Comparison of ENCODE assay signal across 15 cellular contexts in genomic region chr22:50485221-50486131, GRCh38. TPM values are rescaled to one million over a fixed set of nuclear protein-coding genes. Genes with fewer than 3 reads are reported as not detected.
DNase-seq lines count a peak whose midpoint lies in the region; ATAC-seq, FAIRE-seq and TF ChIP-seq lines count a peak whose summit lies in the region.
"Had no signal": no experiment of that assay in that cellular context is flagged by ENCODE, and none has a peak within 500 bp of the region (broad histone marks: within the 10 kb centered on the region; RNA-seq: fewer than 3 reads in every experiment).

No MANE protein-coding gene starts in this region.

- no peak for TF ChIP-seq RAD21 in IMR-90 (IDR thresholded peaks at IDR 0.05; ENCODE audit: low read length)

- no peak overlapping the region for H3K18ac ChIP-seq in IMR-90 (ENCODE audit: low read depth, low read length)

- no peak overlapping the region for H2AK5ac ChIP-seq in IMR-90 (ENCODE audit: low read depth, low read length)

- H3K9me3 Mint-ChIP-seq in endodermal cell: no peaks in the 10 kb centered on the region

- intact Hi-C loops in IMR-90 (cut with micrococcal nuclease): no loop called here

- H3K27me3 Mint-ChIP-seq in endodermal cell (ENCODE audit: insufficient read depth): peaks cover 48% of the 10 kb centered on the region

- H3K36me3 ChIP-seq in IMR-90 (ENCODE audit: control insufficient read depth, insufficient read depth, low read length) (peaks cover 4% of the 10 kb centered on the region; the same call in 1 of the 2 replicates), endodermal cell (ENCODE audit: control insufficient read depth, insufficient read depth, low read length) (no peaks in the 10 kb centered on the region), small intestine (ENCODE audit: control insufficient read depth in 2 of 2, insufficient read depth in 2 of 2, low read length in 2 of 2) (no peaks in the 10 kb centered on the region)
- H3K36me3 ChIP-seq: thoracic aorta had no signal

- no peak overlapping the region for H3K27ac ChIP-seq in IMR-90 (ENCODE audit: insufficient read depth, low read length)
- H3K27ac ChIP-seq in endodermal cell (ENCODE audit: low read depth, low read length): no peak overlapping the region
- no peak overlapping the region for H3K27ac ChIP-seq in small intestine (ENCODE audit: low read depth in 1 of 2, low read length in 1 of 2)
- H3K27ac ChIP-seq: thoracic aorta had no signal

- H2AFZ ChIP-seq in IMR-90 (replicated peaks; ENCODE audit: low read length, poor library complexity): peak overlapping the region; percentile 51

- no peak overlapping the region for H2BK5ac ChIP-seq in IMR-90 (ENCODE audit: low read depth, low read length, poor library complexity, severe bottlenecking)

- no peak overlapping the region for H4K91ac ChIP-seq in IMR-90 (ENCODE audit: insufficient read depth, low read depth, low read length)

- H2BK120ac ChIP-seq in IMR-90 (ENCODE audit: low read depth, low read length): no peak overlapping the region

- H3K27me3 ChIP-seq in IMR-90 (ENCODE audit: control insufficient read depth, insufficient read depth, low read length) (peaks cover 7% of the 10 kb centered on the region), endodermal cell (ENCODE audit: control insufficient read depth, insufficient read depth, low read length, poor library complexity, severe bottlenecking) (peaks cover 6% of the 10 kb centered on the region), small intestine (ENCODE audit: control insufficient read depth in 2 of 2, insufficient read depth in 2 of 2, low read length in 2 of 2) (peaks cover 0 to 2% of the 10 kb centered on the region in 2 donors)

- POLR2A ChIA-PET in IMR-90 (lab: Charles Lee; ENCODE audit: unreplicated experiment): no interaction called here

- no peak overlapping the region for H3K9ac ChIP-seq in IMR-90 (ENCODE audit: low read depth, low read length)
- H3K9ac ChIP-seq in endodermal cell (ENCODE audit: extremely low read depth, low read length, poor library complexity, severe bottlenecking): no peak overlapping the region

- H3K4me1 ChIP-seq in IMR-90 (ENCODE audit: control insufficient read depth, insufficient read depth, low read length) (no peaks in the 10 kb centered on the region), endodermal cell (ENCODE audit: control insufficient read depth, insufficient read depth, low read length) (no peaks in the 10 kb centered on the region), small intestine (ENCODE audit: control insufficient read depth in 2 of 2, insufficient read depth in 1 of 2, low read depth in 1 of 2, low read length in 1 of 2) (peaks cover 0 to 3% of the 10 kb centered on the region in 2 donors)

- no peak overlapping the region for H3K4me3 Mint-ChIP-seq in endodermal cell

- no peak overlapping the region for H3K56ac ChIP-seq in IMR-90 (ENCODE audit: extremely low read depth, insufficient read depth, low read length)

- no TSS peak for BruUV-seq in IMR-90 (replicated peaks; lab: Mats Ljungman, UMichigan)

- no peaks in the 10 kb centered on the region for H3K36me3 Mint-ChIP-seq in endodermal cell (ENCODE audit: low read depth)

- no peak overlapping the region for H3K4ac ChIP-seq in IMR-90 (ENCODE audit: low read depth, low read length)

- TF ChIP-seq CTCF in IMR-90 (conservative IDR thresholded peaks at IDR 0.05; ENCODE audit: low read depth, low read length) (no peak), endodermal cell (conservative IDR thresholded peaks at IDR 0.05) (peak; percentile 26), GM13976 (IDR thresholded peaks at IDR 0.05; ENCODE audit: borderline replicate concordance, control extremely low read depth, extremely low read depth, insufficient read depth, missing control alignments) (no peak)

- H4K5ac ChIP-seq in IMR-90 (ENCODE audit: low read depth, low read length): no peak overlapping the region

- H3K9me1 ChIP-seq in IMR-90 (ENCODE audit: insufficient read depth, low read length): no peaks in the 10 kb centered on the region

- H2BK20ac ChIP-seq in IMR-90 (ENCODE audit: low read depth, low read length): no peak overlapping the region

- H3K9me3 ChIP-seq in IMR-90 (ENCODE audit: control insufficient read depth, insufficient read depth, low read length): no peaks in the 10 kb centered on the region
- no peaks in the 10 kb centered on the region for H3K9me3 ChIP-seq in endodermal cell (ENCODE audit: control insufficient read depth, low read length)
- no peaks in the 10 kb centered on the region for H3K9me3 ChIP-seq in small intestine (ENCODE audit: control insufficient read depth, low read depth)
- H3K9me3 ChIP-seq: thoracic aorta had no signal

- dilution Hi-C loops in IMR-90 (cut with HindIII; ENCODE audit: low sequenced_read_pairs, unreplicated experiment): no loop called here

- H2AK9ac ChIP-seq in IMR-90 (replicated peaks; ENCODE audit: low read depth, low read length, poor library complexity): peak overlapping the region; percentile 37

- no peak overlapping the region for H3K4me3 ChIP-seq in IMR-90 (ENCODE audit: insufficient read depth, low read depth, low read length)
- no peak overlapping the region for H3K4me3 ChIP-seq in endodermal cell (ENCODE audit: low read length)
- no peak overlapping the region for H3K4me3 ChIP-seq in small intestine (ENCODE audit: low read depth in 1 of 2, low read length in 2 of 2)
- H3K4me3 ChIP-seq: thoracic aorta had no signal

- H3K14ac ChIP-seq in IMR-90 (replicated peaks; ENCODE audit: low read depth, low read length): no peak overlapping the region

- peaks cover 0 to 3% of the 10 kb centered on the region in 2 experiments; a peak in 1 of 4 replicates for H3K79me1 ChIP-seq in IMR-90 (ENCODE audit: low read depth in 1 of 2, low read length in 2 of 2)

- peak; percentile 13 for DNase-seq in NCI-H1436 (lab: John Stamatoyannopoulos, UW)
- DNase-seq in NCI-H1436 treated with DMSO at 0.1 percent for 48 hours (lab: John Stamatoyannopoulos, UW): no peak
- DNase-seq in IMR-90: no peak
- peak; percentile 62 for DNase-seq in endodermal cell
- DNase-seq in small intestine: peak; percentile 78
- no peak for DNase-seq in stimulated activated CD4-positive, alpha-beta T cell treated with anti-CD3 and anti-CD28 coated beads, Interleukin-4, amount 100 ng/mL, for 24 hours
- no peak for DNase-seq in NCI-H2196 treated with DMSO at 0.1 percent for 48 hours (lab: John Stamatoyannopoulos, UW; ENCODE audit: unreplicated experiment)
- no peak for DNase-seq in GM13976 (ENCODE audit: low spot score)
- DNase-seq: amniotic stem cell had no signal

- no peak overlapping the region for H3K4me2 ChIP-seq in IMR-90 (ENCODE audit: low read depth, low read length)

- no peak overlapping the region for H3K23ac ChIP-seq in IMR-90 (ENCODE audit: low read depth, low read length)

- in situ Hi-C loops in IMR-90 (cut with MboI; ENCODE audit: low sequenced_read_pairs) (no loop called here), GM13976 (cut with MboI; ENCODE audit: low sequenced_read_pairs, unreplicated experiment) (no loop called here)

- CTCF ChIA-PET in IMR-90 (lab: Yijun Ruan, JAX): no interaction called here

- FAIRE-seq in small intestine (lab: Jason Lieb, UNC): no peak
- FAIRE-seq: islet of Langerhans had no signal

- H4K20me1 ChIP-seq in IMR-90 (ENCODE audit: insufficient read depth, low read length): no peaks in the 10 kb centered on the region; the same call in 1 of the 2 replicates

- no peak overlapping the region for H3K27ac Mint-ChIP-seq in endodermal cell

- 72% methylated on average over 15 of the region's 29 CpGs; no CpG with 5 or more reads in 1 of the 2 experiments for WGBS in IMR-90 (ENCODE audit: extremely low coverage in 2 of 2, insufficient read length in 1 of 2), 2 experiments
- whole genome bisulfite sequencing in endodermal cell (ENCODE audit: insufficient coverage in 1 of 2, insufficient read length in 1 of 2), 2 experiments: 84 to 93% methylated on average over 21 to 29 of the region's 29 CpGs
- WGBS in small intestine, 3 donors: 24 to 55% (median 35%) methylated on average over 28 to 29 of the region's 29 CpGs

- no peak overlapping the region for H2BK15ac ChIP-seq in IMR-90 (ENCODE audit: low read depth, low read length)

- no peak for ATAC-seq in IMR-90 (ENCODE audit: low read depth)

- H3K4me1 Mint-ChIP-seq in endodermal cell: peaks cover 11% of the 10 kb centered on the region

- no peak for TF ChIP-seq POLR2A in IMR-90 (IDR thresholded peaks at IDR 0.05; ENCODE audit: low read depth, low read length)

- no peak overlapping the region for H4K8ac ChIP-seq in IMR-90 (ENCODE audit: low read depth in 2 of 2, low read length in 2 of 2)

RNA-seq across cellular contexts. Expression of gene MIOX, which starts 1.2 kb away (rescaled TPM):
- total RNA-seq in IMR-90 (2012; rRNA removed) (not detected in 2 replicates), endodermal cell (not detected)
- polyA plus RNA-seq in IMR-90 (2012; rRNA removed) (not detected in 2 replicates), small intestine (under 1 TPM in 1 of 3 donors, not detected in 2; 0.28 TPM)
- polyA plus RNA-seq in IMR-90 (2012; cell fraction: cytosol; rRNA removed): not detected in 2 replicates
- polyA plus RNA-seq in IMR-90 (2012; cell fraction: nucleus; rRNA removed; ENCODE audit: low replicate concordance): 0.46 and 0.61 TPM in 2 replicates
- polyA plus RNA-seq in endodermal cell (2013, experiment 1 of 2): 0.21 TPM
- polyA plus RNA-seq in endodermal cell (2013, experiment 2 of 2): 0.29 TPM
- total RNA-seq: dermis microvascular lymphatic vessel endothelial cell, fibroblast of villous mesenchyme, skeletal muscle tissue, thoracic aorta had no signal
- polyA plus RNA-seq: neural cell had no signal

RNA-seq across cellular contexts. Expression of gene ADM2, which starts 4.1 kb away (rescaled TPM):
- total RNA-seq in IMR-90 (2012; rRNA removed) (0.18 and 0.28 TPM in 2 replicates), endodermal cell (1 to 10 TPM; 4.0 to 4.2 TPM)
- polyA plus RNA-seq in IMR-90 (2012; rRNA removed) (1.9 and 2.3 TPM in 2 replicates), small intestine (10 to 100 TPM in 1 of 3 donors, 1 to 10 TPM in 2; 2.2 to 13.9 (median 3.5) TPM)
- polyA plus RNA-seq in IMR-90 (2012; cell fraction: cytosol; rRNA removed): 1.8 and 4.1 TPM in 2 replicates
- 2.3 and 3.8 TPM in 2 replicates for polyA plus RNA-seq in IMR-90 (2012; cell fraction: nucleus; rRNA removed; ENCODE audit: low replicate concordance)
- polyA plus RNA-seq in endodermal cell (2013, experiment 1 of 2): 5.0 TPM
- polyA plus RNA-seq in endodermal cell (2013, experiment 2 of 2): 2.8 TPM
- polyA plus RNA-seq: neural cell had no signal

RNA-seq across cellular contexts. Expression of gene SBF1, which starts 10.6 kb away (rescaled TPM):
- 21.5 and 22.8 TPM in 2 replicates for total RNA-seq in IMR-90 (2012; rRNA removed)
- 33.2 and 41.0 TPM in 2 replicates for polyA plus RNA-seq in IMR-90 (2012; rRNA removed)
- 28.0 and 35.6 TPM in 2 replicates for polyA plus RNA-seq in IMR-90 (2012; cell fraction: cytosol; rRNA removed)
- 81.2 and 239 TPM in 2 replicates for polyA plus RNA-seq in IMR-90 (2012; cell fraction: nucleus; rRNA removed; ENCODE audit: low replicate concordance)
- total RNA-seq in endodermal cell: 10 to 100 TPM; 89.9 to 90.1 TPM
- 84.3 TPM for polyA plus RNA-seq in endodermal cell (2013, experiment 1 of 2)
- 75.6 TPM for polyA plus RNA-seq in endodermal cell (2013, experiment 2 of 2)
- polyA plus RNA-seq in small intestine: 10 to 100 TPM; 27.3 to 43.7 (median 38.0) TPM

RNA-seq across cellular contexts. Expression of gene LMF2, which starts 22.0 kb away (rescaled TPM):
- 15.6 and 16.8 TPM in 2 replicates for total RNA-seq in IMR-90 (2012; rRNA removed)
- 82.6 and 103 TPM in 2 replicates for polyA plus RNA-seq in IMR-90 (2012; rRNA removed)
- 39.0 and 77.4 TPM in 2 replicates for polyA plus RNA-seq in IMR-90 (2012; cell fraction: cytosol; rRNA removed)
- 417 and 1,505 TPM in 2 replicates for polyA plus RNA-seq in IMR-90 (2012; cell fraction: nucleus; rRNA removed; ENCODE audit: low replicate concordance)
- 10 to 100 TPM; 58.8 to 65.2 TPM for total RNA-seq in endodermal cell
- 53.1 TPM for polyA plus RNA-seq in endodermal cell (2013, experiment 1 of 2)
- polyA plus RNA-seq in endodermal cell (2013, experiment 2 of 2): 43.3 TPM
- polyA plus RNA-seq in small intestine: 10 to 100 TPM; 37.8 to 52.8 (median 51.2) TPM

RNA-seq across cellular contexts. Expression of gene NCAPH2, which starts 22.5 kb away (rescaled TPM):
- 36.4 and 38.5 TPM in 2 replicates for total RNA-seq in IMR-90 (2012; rRNA removed)
- 30.2 and 30.8 TPM in 2 replicates for polyA plus RNA-seq in IMR-90 (2012; rRNA removed)
- 21.4 and 24.2 TPM in 2 replicates for polyA plus RNA-seq in IMR-90 (2012; cell fraction: cytosol; rRNA removed)
- polyA plus RNA-seq in IMR-90 (2012; cell fraction: nucleus; rRNA removed; ENCODE audit: low replicate concordance): 41.1 and 97.4 TPM in 2 replicates
- 10 to 100 TPM; 63.3 to 73.1 TPM for total RNA-seq in endodermal cell
- polyA plus RNA-seq in endodermal cell (2013, experiment 1 of 2): 52.0 TPM
- polyA plus RNA-seq in endodermal cell (2013, experiment 2 of 2): 49.5 TPM
- polyA plus RNA-seq in small intestine: 10 to 100 TPM; 39.4 to 45.9 (median 40.3) TPM

Comparison
In these comparisons a context has a peak if more than half of its experiments do, and no peak if none do; other contexts are left out.
1. DNase-seq: peak in NCI-H1436 (single experiment), endodermal cell (single experiment) and small intestine (single experiment); none in NCI-H1436 treated with DMSO at 0.1 percent for 48 hours (single experiment), IMR-90 (single experiment), stimulated activated CD4-positive, alpha-beta T cell treated with anti-CD3 and anti-CD28 coated beads, Interleukin-4, amount 100 ng/mL, for 24 hours (single experiment), NCI-H2196 treated with DMSO at 0.1 percent for 48 hours (single experiment) and GM13976 (single experiment).